ENCODE assay signal across 11 cellular contexts in genomic region chr1:10252508-10252907, GRCh38. TPM values are rescaled to one million over a fixed set of nuclear protein-coding genes. Genes with fewer than 3 reads are reported as not detected.
DNase-seq lines count a peak whose midpoint lies in the region; ATAC-seq and TF ChIP-seq lines count a peak whose summit lies in the region.
"Had no signal": no experiment of that assay in that cellular context is flagged by ENCODE, and none has a peak within 500 bp of the region (broad histone marks: within the 10 kb centered on the region; RNA-seq: fewer than 3 reads in every experiment).

No MANE protein-coding gene starts in this region.

- no peaks in the 10 kb centered on the region for H3K36me3 ChIP-seq in smooth muscle cell (ENCODE audit: low read depth)

- H3K4me3 Mint-ChIP-seq in WTC11 = no peak overlapping the region

- H3K4me1 ChIP-seq in smooth muscle cell (ENCODE audit: low read depth) = no peaks in the 10 kb centered on the region

- peaks cover 14% of the 10 kb centered on the region for H3K36me3 Mint-ChIP-seq in WTC11

- POLR2A ChIA-PET in WTC11 (lab: Charles Lee) = no interaction called here

- intact Hi-C loops in sciatic nerve (cut with DNase I) = no loop called here

- H3F3A ChIP-seq in smooth muscle cell (ENCODE audit: low read depth) = peaks cover 7% of the 10 kb centered on the region

- H3K4me3 ChIP-seq in fibroblast of the aortic adventitia (ENCODE audit: low read depth, low read length) (no peak overlapping the region), smooth muscle cell (no peak overlapping the region)

- H3K27me3 Mint-ChIP-seq in WTC11 (ENCODE audit: low read depth) = no peaks in the 10 kb centered on the region

- CTCF ChIA-PET in WTC11 (lab: Charles Lee) = interaction anchor here (0.6 to 1.1 kb wide), 2 partner anchors 18 to 75 kb away, joined by 3 to 4 read pairs; no protein-coding TSS in a partner anchor

- peaks cover 62% of the 10 kb centered on the region for H3K79me2 ChIP-seq in smooth muscle cell (ENCODE audit: low read depth)

- H3K27ac ChIP-seq in smooth muscle cell (ENCODE audit: low read depth) = peak overlapping the region; percentile 90

- H3K4me2 ChIP-seq in smooth muscle cell = peak overlapping the region; percentile 4

- no peak for ATAC-seq in WTC11
- no peak for ATAC-seq in sciatic nerve
- no peak for ATAC-seq in HG02885 (IDR thresholded peaks at IDR 0.05; ENCODE audit: poor library complexity, unreplicated experiment)

- 64% methylated on average over 6 of the region's 6 CpGs for WGBS in smooth muscle cell (ENCODE audit: low lambda C conversion rate)

- H3K9me3 ChIP-seq in smooth muscle cell (replicated peaks; ENCODE audit: low read depth) = no peaks in the 10 kb centered on the region

- H3K27ac Mint-ChIP-seq in WTC11 = 0 out of 2 replicates have a peak overlapping the region, but pooled peaks have one; percentile 19

- peaks cover 99% of the 10 kb centered on the region for H4K20me1 ChIP-seq in smooth muscle cell (ENCODE audit: low read depth)

- peaks cover 8% of the 10 kb centered on the region for H3K9me3 Mint-ChIP-seq in WTC11

- peak; percentile 42 for DNase-seq in HS-27A (ENCODE audit: low read depth)
- no peak for DNase-seq in WTC11 (ENCODE audit: low spot score)
- peak; percentile 32 for DNase-seq in fibroblast of the aortic adventitia (ENCODE audit: low read depth)
- no peak for DNase-seq in smooth muscle cell (lab: John Stamatoyannopoulos, UW; ENCODE audit: unreplicated experiment)
- DNase-seq in superior temporal gyrus (ENCODE audit: extremely low spot score) = no peak
- DNase-seq in SIG-M5 treated with dmso at 0.1 percent for 504 hours (lab: John Stamatoyannopoulos, UW; ENCODE audit: unreplicated experiment) = no peak
- no peak for DNase-seq in sciatic nerve (ENCODE audit: low spot score)
- DNase-seq: activated T-cell treated with anti-CD3 and anti-CD28 coated beads, Interleukin-2, amount 50 U/mL, for 1 hour; central memory CD4-positive, alpha-beta T cell; right cardiac atrium had no signal

- TF ChIP-seq CTCF in WTC11 (IDR thresholded peaks at IDR 0.05) (no peak), fibroblast of the aortic adventitia (IDR thresholded peaks at IDR 0.05; ENCODE audit: insufficient read depth, low read length) (no peak), smooth muscle cell (IDR thresholded peaks at IDR 0.05; ENCODE audit: borderline replicate concordance, insufficient read depth, poor library complexity, severe bottlenecking) (no peak)

- H2AFZ ChIP-seq in smooth muscle cell (ENCODE audit: low read depth) = no peak overlapping the region

- H3K27me3 ChIP-seq in smooth muscle cell (ENCODE audit: low read depth) = no peaks in the 10 kb centered on the region

- H3K9ac ChIP-seq in smooth muscle cell (ENCODE audit: low read depth) = peak overlapping the region; percentile 69

- H3K4me1 Mint-ChIP-seq in WTC11 = no peaks in the 10 kb centered on the region

TF ChIP-seq in WTC11, 78 proteins besides CTCF, POLR2A, EP300 and RAD21:
- no peak for TF ChIP-seq HMGXB4 (CRISPR knock-in tag; IDR thresholded peaks at IDR 0.05)
- TF ChIP-seq NR1H2 (CRISPR knock-in tag; IDR thresholded peaks at IDR 0.05) = no peak
- TF ChIP-seq ERG (CRISPR knock-in tag; IDR thresholded peaks at IDR 0.05) = no peak
- TF ChIP-seq PREB (CRISPR knock-in tag; IDR thresholded peaks at IDR 0.05; ENCODE audit: borderline replicate concordance) = no peak
- TF ChIP-seq MYBL2 (CRISPR knock-in tag; IDR thresholded peaks at IDR 0.05) = no peak
- no peak for TF ChIP-seq ZBTB21 (CRISPR knock-in tag; IDR thresholded peaks at IDR 0.05; ENCODE audit: borderline replicate concordance)
- TF ChIP-seq PRRX2 (CRISPR knock-in tag; IDR thresholded peaks at IDR 0.05) = no peak
- no peak for TF ChIP-seq ZNF317 (CRISPR knock-in tag; IDR thresholded peaks at IDR 0.05; ENCODE audit: borderline replicate concordance, low read depth)
- no peak for TF ChIP-seq NFE2L1 (CRISPR knock-in tag; IDR thresholded peaks at IDR 0.05)
- TF ChIP-seq ZNF281 (CRISPR knock-in tag; IDR thresholded peaks at IDR 0.05) = no peak

RNA-seq across cellular contexts. Expression of gene KIF1B, which starts 42.1 kb away (rescaled TPM):
- total RNA-seq in WTC11 (2021) (63.1 to 70.1 TPM (median 64.9 TPM) in 3 replicates), fibroblast of the aortic adventitia (ENCODE audit: low replicate concordance) (34.8 and 45.5 TPM in 2 replicates), smooth muscle cell (29.6 and 34.3 TPM in 2 replicates), sciatic nerve (70.4 TPM)
- polyA plus RNA-seq in smooth muscle cell = 9.1 and 15.1 TPM in 2 replicates

Comparison
In these comparisons a context has a peak if more than half of its experiments do, and no peak if none do; other contexts are left out.
1. DNase-seq: peak in HS-27A (single experiment) and fibroblast of the aortic adventitia (single experiment); none in WTC11 (single experiment), smooth muscle cell (single experiment), superior temporal gyrus (single experiment), SIG-M5 treated with dmso at 0.1 percent for 504 hours (single experiment) and sciatic nerve (single experiment).